1 cellular context compared by ENCODE assay signal in genomic region chr22:31345331-31346254, GRCh38.
TF ChIP-seq lines count a peak whose summit lies in the region.

No MANE protein-coding gene starts in this region.

TF ChIP-seq in HepG2, 621 proteins besides CTCF, POLR2A, EP300 and RAD21 (continued from another document):
- TF ChIP-seq ZNF639 (CRISPR knock-in tag; conservative IDR thresholded peaks at IDR 0.05) (0 out of 2 replicates have a peak, but pooled peaks have one; percentile 9), ZNF609 (CRISPR knock-in tag; IDR thresholded peaks at IDR 0.05; ENCODE audit: borderline replicate concordance) (0 out of 2 replicates have a peak, but pooled peaks have one; percentile 21), BRF2 (CRISPR knock-in tag; IDR thresholded peaks at IDR 0.05) (no peak), RARA (CRISPR knock-in tag; IDR thresholded peaks at IDR 0.05) (peak; percentile 21; the same call in 1 of the 2 replicates), SALL1 (CRISPR knock-in tag; IDR thresholded peaks at IDR 0.05) (peak; percentile 61), ZNF768 (CRISPR knock-in tag; IDR thresholded peaks at IDR 0.05) (peak; percentile 5; the same call in 1 of the 2 replicates), MIXL1 (CRISPR knock-in tag; IDR thresholded peaks at IDR 0.05) (peak; percentile 30; the same call in 1 of the 2 replicates)
